In genomic region chr1:113072757-113073456, GRCh38 we compare ENCODE assay signal across 7 cellular contexts. TPM values are rescaled to one million over a fixed set of nuclear protein-coding genes. Genes with fewer than 3 reads are reported as not detected.
DNase-seq lines count a peak whose midpoint lies in the region; ATAC-seq, FAIRE-seq and TF ChIP-seq lines count a peak whose summit lies in the region.

A gene with protein sequence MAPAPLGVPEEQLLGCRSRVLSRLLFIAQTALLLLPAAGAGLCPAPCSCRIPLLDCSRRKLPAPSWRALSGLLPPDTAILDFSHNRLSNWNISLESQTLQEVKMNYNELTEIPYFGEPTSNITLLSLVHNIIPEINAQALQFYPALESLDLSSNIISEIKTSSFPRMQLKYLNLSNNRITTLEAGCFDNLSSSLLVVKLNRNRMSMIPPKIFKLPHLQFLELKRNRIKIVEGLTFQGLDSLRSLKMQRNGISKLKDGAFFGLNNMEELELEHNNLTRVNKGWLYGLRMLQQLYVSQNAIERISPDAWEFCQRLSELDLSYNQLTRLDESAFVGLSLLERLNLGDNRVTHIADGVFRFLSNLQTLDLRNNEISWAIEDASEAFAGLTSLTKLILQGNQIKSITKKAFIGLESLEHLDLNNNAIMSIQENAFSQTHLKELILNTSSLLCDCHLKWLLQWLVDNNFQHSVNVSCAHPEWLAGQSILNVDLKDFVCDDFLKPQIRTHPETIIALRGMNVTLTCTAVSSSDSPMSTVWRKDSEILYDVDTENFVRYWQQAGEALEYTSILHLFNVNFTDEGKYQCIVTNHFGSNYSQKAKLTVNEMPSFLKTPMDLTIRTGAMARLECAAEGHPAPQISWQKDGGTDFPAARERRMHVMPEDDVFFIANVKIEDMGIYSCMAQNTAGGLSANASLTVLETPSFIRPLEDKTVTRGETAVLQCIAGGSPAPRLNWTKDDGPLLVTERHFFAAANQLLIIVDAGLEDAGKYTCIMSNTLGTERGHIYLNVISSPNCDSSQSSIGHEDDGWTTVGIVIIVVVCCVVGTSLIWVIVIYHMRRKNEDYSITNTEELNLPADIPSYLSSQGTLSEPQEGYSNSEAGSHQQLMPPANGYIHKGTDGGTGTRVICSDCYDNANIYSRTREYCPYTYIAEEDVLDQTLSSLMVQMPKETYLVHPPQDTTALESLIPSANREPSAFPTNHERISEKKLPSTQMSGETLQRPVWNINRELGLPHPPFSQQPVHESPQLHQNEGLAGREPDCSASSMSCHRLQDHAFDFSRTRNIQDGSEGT (plus strand): TSS chr1:113073198. CDS start chr1:113073407, 209 bp downstream.

- under 1% methylated on average over 48 of the region's 48 CpGs for WGBS in hepatocyte (ENCODE audit: low lambda C conversion rate, missing lambda C conversion rate)

- peak; percentile 96 for ATAC-seq in HG02981 (IDR thresholded peaks at IDR 0.05; ENCODE audit: unreplicated experiment)

- H3K4me3 ChIP-seq in hepatocyte: peak within 1 kb of the TSS; percentile 82

- peak within 1 kb of the TSS; percentile 95 for H3K27ac ChIP-seq in hepatocyte

- peak; percentile 98 for FAIRE-seq in GM18507 (lab: Jason Lieb, UNC)

- H3K9me2 ChIP-seq in hepatocyte (replicated peaks; ENCODE audit: insufficient read depth): no peaks in the 10 kb centered on the region

- peak; percentile 89 for TF ChIP-seq CTCF in hepatocyte (IDR thresholded peaks at IDR 0.05; ENCODE audit: poor library complexity)

- H3K79me2 ChIP-seq in hepatocyte: peaks cover 45% of the 10 kb centered on the region

- H3K9me3 ChIP-seq in hepatocyte (ENCODE audit: low read depth): no peaks in the 10 kb centered on the region

- peak within 1 kb of the TSS; percentile 95 for H3K4me2 ChIP-seq in hepatocyte

- peak within 1 kb of the TSS; percentile 60 for H2AFZ ChIP-seq in hepatocyte

- no peaks in the 10 kb centered on the region for H3K27me3 ChIP-seq in hepatocyte

- H4K20me1 ChIP-seq in hepatocyte (ENCODE audit: insufficient read depth, poor library complexity, severe bottlenecking): peaks cover 23% of the 10 kb centered on the region

- peaks cover 16% of the 10 kb centered on the region for H3K4me1 ChIP-seq in hepatocyte (ENCODE audit: insufficient read depth)

- peak; percentile 87 for DNase-seq in GM18507 (ENCODE audit: extremely low spot score, insufficient read length, low read depth)
- DNase-seq in NCI-H2029 (lab: John Stamatoyannopoulos, UW): peak; percentile 93
- peak; percentile 94 for DNase-seq in T-helper 22 cell (ENCODE audit: low read depth)
- DNase-seq in astrocyte of the hippocampus (ENCODE audit: low read depth, low spot score): peak; percentile 99
- peak; percentile 99 for DNase-seq in hepatocyte (ENCODE audit: low spot score)
- DNase-seq in renal cortical epithelial cell (ENCODE audit: low read depth): peak; percentile 95

- H3K36me3 ChIP-seq in hepatocyte (replicated peaks; ENCODE audit: insufficient read depth, low read depth): no peaks in the 10 kb centered on the region

RNA-seq across cellular contexts. Expression of the gene that starts here (rescaled TPM):
- 12.7 and 19.1 TPM in 2 replicates for total RNA-seq in hepatocyte
- polyA plus RNA-seq in hepatocyte: 3.6 and 4.3 TPM in 2 replicates
- total RNA-seq in renal cortical epithelial cell: 7.3 and 23.3 TPM in 2 replicates

Comparison
In these comparisons a context has a peak if more than half of its experiments do, and no peak if none do; other contexts are left out.
1. Peak in every context shown above with its lines: DNase-seq, ATAC-seq, H3K4me3 ChIP-seq and H3K27ac ChIP-seq.